Comparison of ENCODE assay signal across 25 cellular contexts in the genomic region with DNA sequence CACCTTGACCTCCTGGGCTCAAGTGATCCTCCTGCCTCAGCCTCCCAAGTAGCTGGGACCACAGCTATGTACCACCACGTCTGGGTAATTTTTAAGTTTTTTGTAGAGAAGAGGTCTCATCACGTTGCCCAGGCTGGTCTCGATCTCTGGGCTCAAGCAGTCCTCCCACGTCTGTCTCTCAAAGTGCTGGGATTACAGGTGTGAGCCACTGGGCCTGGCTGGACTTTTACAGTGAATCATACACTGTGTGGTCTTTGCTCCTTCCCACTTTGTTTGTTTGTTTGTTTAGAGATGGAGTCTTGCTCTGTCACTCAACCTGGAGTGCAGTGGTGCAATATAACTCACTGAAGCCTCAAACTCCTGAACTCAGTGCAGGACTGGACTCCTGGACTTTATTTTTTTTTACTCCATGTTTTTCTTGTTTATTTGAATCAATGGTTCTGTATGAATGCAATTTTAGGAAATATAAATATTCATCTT. TPM values are rescaled to one million over a fixed set of nuclear protein-coding genes. Genes with fewer than 3 reads are reported as not detected.
DNase-seq lines count a peak whose midpoint lies in the region; ATAC-seq and TF ChIP-seq lines count a peak whose summit lies in the region.
"Had no signal": no experiment of that assay in that cellular context is flagged by ENCODE, and none has a peak within 500 bp of the region (broad histone marks: within the 10 kb centered on the region; RNA-seq: fewer than 3 reads in every experiment).

No MANE protein-coding gene starts in this region.

- TF ChIP-seq CTCF in Panc1 (IDR thresholded peaks at IDR 0.05) (no peak), epithelial cell of esophagus (IDR thresholded peaks at IDR 0.05; ENCODE audit: insufficient read depth, low read depth, low read length, missing control alignments) (no peak), neural crest cell (conservative IDR thresholded peaks at IDR 0.05) (no peak)
- TF ChIP-seq CTCF in activated CD8-positive, alpha-beta T cell treated with anti-CD3 and anti-CD28 coated beads for 36 hours (IDR thresholded peaks at IDR 0.05): no peak

- no peaks in the 10 kb centered on the region for H3K9me3 ChIP-seq in Panc1 (ENCODE audit: control insufficient read depth, insufficient read depth, low read depth, low read length)
- H3K9me3 ChIP-seq: BE2C, MG63, Peyer's patch had no signal

- H3K4me3 Mint-ChIP-seq in neural crest cell: peak overlapping the region; percentile 19
- no peak overlapping the region for H3K4me3 Mint-ChIP-seq in activated CD8-positive, alpha-beta T cell treated with anti-CD3 and anti-CD28 coated beads for 36 hours
- H3K4me3 Mint-ChIP-seq: CD14-positive monocyte; CD8-positive, alpha-beta memory T cell had no signal

- no TSS peak for BruUV-seq in Panc1 (replicated peaks; lab: Mats Ljungman, UMichigan)

- H3K4me3 ChIP-seq in Panc1 (ENCODE audit: low read depth in 2 of 2, low read length in 2 of 2): no peak overlapping the region
- no peak overlapping the region for H3K4me3 ChIP-seq in epithelial cell of esophagus (ENCODE audit: low read length)
- H3K4me3 ChIP-seq: MG63, Peyer's patch had no signal

- ATAC-seq in Panc1: peak; percentile 29; the same call in 1 of the 2 replicates
- no peak for ATAC-seq in activated CD8-positive, alpha-beta T cell treated with anti-CD3 and anti-CD28 coated beads for 36 hours

- no peaks in the 10 kb centered on the region for H3K27me3 ChIP-seq in Panc1 (ENCODE audit: control insufficient read depth, insufficient read depth, low read length)
- H3K27me3 ChIP-seq: BE2C, MG63, Peyer's patch had no signal

- H3K4me1 Mint-ChIP-seq in neural crest cell: no peaks in the 10 kb centered on the region
- H3K4me1 Mint-ChIP-seq in activated CD8-positive, alpha-beta T cell treated with anti-CD3 and anti-CD28 coated beads for 36 hours (ENCODE audit: low read depth): no peaks in the 10 kb centered on the region
- H3K4me1 Mint-ChIP-seq: CD8-positive, alpha-beta memory T cell had no signal

- POLR2A ChIA-PET in Panc1 (lab: Charles Lee): interaction anchor here (1.0 kb wide), 1 partner anchor 10 kb away, joined by 4 read pairs; no protein-coding TSS in a partner anchor
- POLR2A ChIA-PET in activated CD8-positive, alpha-beta T cell treated with anti-CD3 and anti-CD28 coated beads for 36 hours (lab: Charles Lee): interaction anchor here (1.4 kb wide), 1 partner anchor 147 kb away, joined by 3 read pairs; no protein-coding TSS in a partner anchor

- peaks cover 8% of the 10 kb centered on the region for H3K4me1 ChIP-seq in Panc1 (ENCODE audit: control insufficient read depth, insufficient read depth, low read length)
- H3K4me1 ChIP-seq: BE2C, Peyer's patch had no signal

- H3K36me3 Mint-ChIP-seq in neural crest cell (ENCODE audit: low read depth): no peaks in the 10 kb centered on the region
- H3K36me3 Mint-ChIP-seq in activated CD8-positive, alpha-beta T cell treated with anti-CD3 and anti-CD28 coated beads for 36 hours (ENCODE audit: low read depth): peaks cover 2% of the 10 kb centered on the region

- H3K27ac Mint-ChIP-seq in neural crest cell (ENCODE audit: unreplicated experiment): no peak overlapping the region
- no peak overlapping the region for H3K27ac Mint-ChIP-seq in activated CD8-positive, alpha-beta T cell treated with anti-CD3 and anti-CD28 coated beads for 36 hours

- no peaks in the 10 kb centered on the region for H3K27me3 Mint-ChIP-seq in neural crest cell (ENCODE audit: low read depth)
- H3K27me3 Mint-ChIP-seq in activated CD8-positive, alpha-beta T cell treated with anti-CD3 and anti-CD28 coated beads for 36 hours: no peaks in the 10 kb centered on the region
- H3K27me3 Mint-ChIP-seq: CD8-positive, alpha-beta memory T cell had no signal

- CTCF ChIA-PET in Panc1 (lab: Charles Lee): no interaction called here
- CTCF ChIA-PET in activated CD8-positive, alpha-beta T cell treated with anti-CD3 and anti-CD28 coated beads for 36 hours (lab: Charles Lee): no interaction called here

- DNase-seq in DMS53 (lab: John Stamatoyannopoulos, UW) (peak; percentile 56), DMS53 treated with DMSO at 0.1 percent for 48 hours (lab: John Stamatoyannopoulos, UW; ENCODE audit: unreplicated experiment) (no peak), Panc1 (ENCODE audit: low read depth, low spot score) (peak; percentile 83), epithelial cell of esophagus (ENCODE audit: low read depth) (peak; percentile 17), neural crest cell (ENCODE audit: low read depth, low spot score) (no peak)
- no peak for DNase-seq in activated CD4-positive, alpha-beta T cell treated with anti-CD3 and anti-CD28 coated beads, Interleukin-2, amount 50 U/mL, for 48 hours
- no peak for DNase-seq in activated CD8-positive, alpha-beta T cell treated with anti-CD3 and anti-CD28 coated beads for 36 hours
- DNase-seq in activated CD8-positive, alpha-beta memory T cell treated with anti-CD3 and anti-CD28 coated beads, Interleukin-2, amount 50 U/mL, for 48 hours: no peak
- DNase-seq: ACHN; BE2C; CD8-positive, alpha-beta memory T cell; DMS 273 treated with DMSO at 0.1 percent for 48 hours; DND-41; KBM-7; MG63; NCI-H1105 treated with DMSO at 0.1 percent for 48 hours; NCI-H146; NCI-H1930; NCI-H446 treated with DMSO at 0.1 percent for 48 hours; NCI-H526; NCI-H82; Peyer's patch; SHP77 treated with DMSO at 0.1 percent for 48 hours had no signal

- intact Hi-C loops in Panc1 (cut with micrococcal nuclease; ENCODE audit: unreplicated experiment): no loop called here
- intact Hi-C loops in activated CD8-positive, alpha-beta T cell treated with anti-CD3 and anti-CD28 coated beads for 36 hours (cut with micrococcal nuclease): no loop called here

- in situ Hi-C loops in Panc1 (cut with HindIII; ENCODE audit: low pct_unique_long_range_greater_than_20kb, low sequenced_read_pairs): no loop called here

- no peaks in the 10 kb centered on the region for H3K36me3 ChIP-seq in Panc1 (ENCODE audit: control insufficient read depth, insufficient read depth, low read length)

- no peak overlapping the region for H3K27ac ChIP-seq in Panc1 (ENCODE audit: low read length)
- H3K27ac ChIP-seq: 22Rv1, Peyer's patch had no signal

- no peaks in the 10 kb centered on the region for H3K9me3 Mint-ChIP-seq in neural crest cell
- no peaks in the 10 kb centered on the region for H3K9me3 Mint-ChIP-seq in activated CD8-positive, alpha-beta T cell treated with anti-CD3 and anti-CD28 coated beads for 36 hours
- H3K9me3 Mint-ChIP-seq: CD8-positive, alpha-beta memory T cell had no signal

RNA-seq across cellular contexts. Expression of a gene that starts 12.5 kb away (rescaled TPM):
- 3,706 TPM for total RNA-seq in Panc1 (2021; ENCODE audit: unreplicated experiment)
- 2,487 TPM for polyA plus RNA-seq in Panc1 (2012; ENCODE audit: insufficient read length)
- total RNA-seq in neural crest cell: 2,244 and 2,316 TPM in 2 replicates
- total RNA-seq in activated CD8-positive, alpha-beta T cell treated with anti-CD3 and anti-CD28 coated beads for 36 hours: 1,000 to 10,000 TPM; 2,824 to 2,882 TPM

RNA-seq across cellular contexts. Expression of a gene that starts 38.9 kb away (rescaled TPM):
- 319 TPM for total RNA-seq in Panc1 (2021; ENCODE audit: unreplicated experiment)
- 304 TPM for polyA plus RNA-seq in Panc1 (2012; ENCODE audit: insufficient read length)
- total RNA-seq in neural crest cell: 351 and 353 TPM in 2 replicates
- 100 to 1,000 TPM; 242 to 271 TPM for total RNA-seq in activated CD8-positive, alpha-beta T cell treated with anti-CD3 and anti-CD28 coated beads for 36 hours

Comparison
In these comparisons a context has a peak if more than half of its experiments do, and no peak if none do; other contexts are left out.
1. DNase-seq: peak in DMS53 (single experiment), Panc1 (single experiment) and epithelial cell of esophagus (single experiment); none in DMS53 treated with DMSO at 0.1 percent for 48 hours (single experiment), neural crest cell (single experiment), activated CD4-positive, alpha-beta T cell treated with anti-CD3 and anti-CD28 coated beads, Interleukin-2, amount 50 U/mL, for 48 hours (0 of 2), activated CD8-positive, alpha-beta T cell treated with anti-CD3 and anti-CD28 coated beads for 36 hours (single experiment) and activated CD8-positive, alpha-beta memory T cell treated with anti-CD3 and anti-CD28 coated beads, Interleukin-2, amount 50 U/mL, for 48 hours (single experiment).